Comparison of ENCODE assay signal across 17 cellular contexts in the genomic region with DNA sequence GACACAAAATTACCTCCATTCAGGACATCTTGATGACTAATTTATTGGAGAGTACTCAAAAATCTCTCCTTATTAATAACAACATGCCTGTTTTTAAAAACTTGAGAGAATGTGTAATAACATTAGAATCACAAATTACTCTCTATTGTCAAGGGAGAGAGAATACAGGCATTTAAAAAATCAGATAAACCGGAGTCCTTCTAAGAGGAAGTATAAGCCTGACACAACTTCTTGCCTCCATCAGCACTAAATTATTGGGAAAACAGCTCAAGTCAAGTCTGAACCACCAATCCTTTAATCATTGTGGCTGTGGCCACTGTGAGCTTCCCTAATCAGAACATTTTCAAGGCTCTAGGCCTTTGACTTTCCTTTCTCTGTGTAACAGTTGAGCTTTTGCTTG. TPM values are rescaled to one million over a fixed set of nuclear protein-coding genes. Genes with fewer than 3 reads are reported as not detected.
DNase-seq lines count a peak whose midpoint lies in the region; ATAC-seq and TF ChIP-seq lines count a peak whose summit lies in the region.
"Had no signal": no experiment of that assay in that cellular context is flagged by ENCODE, and none has a peak within 500 bp of the region (broad histone marks: within the 10 kb centered on the region; RNA-seq: fewer than 3 reads in every experiment).

No MANE protein-coding gene starts in this region.

- 55% methylated on average over 1 of the region's 1 CpG for WGBS in right cardiac atrium
- whole genome bisulfite sequencing in adrenal gland, 4 donors = 18 to 64% (median 28%) methylated on average over 1 of the region's 1 CpG
- 12 to 22% methylated on average over 1 of the region's 1 CpG for WGBS in gastroesophageal sphincter (ENCODE audit: low coverage in 1 of 2), 2 donors
- WGBS in testis, 2 donors = 50 to 73% methylated on average over 1 of the region's 1 CpG

- no peaks in the 10 kb centered on the region for H3K27me3 ChIP-seq in right cardiac atrium (ENCODE audit: control insufficient read depth, insufficient read depth)
- H3K27me3 ChIP-seq in adrenal gland = no peaks in the 10 kb centered on the region
- H3K27me3 ChIP-seq in gastroesophageal sphincter = no peaks in the 10 kb centered on the region
- no peaks in the 10 kb centered on the region for H3K27me3 ChIP-seq in testis
- H3K27me3 ChIP-seq: BLaER1 treated with 17β-estradiol and CSF1 and Interleukin-3, amounts not matched to agents 10 nM and 100 nM; Peyer's patch had no signal

- DNase-seq in Right ventricle myocardium superior (no peak), right cardiac atrium (no peak), adrenal gland (peak in 1 of 7 donors; percentile 23), testis (no peak), NCI-H146 treated with DMSO at 0.1 percent for 48 hours (lab: John Stamatoyannopoulos, UW; ENCODE audit: unreplicated experiment) (no peak), cerebellar nuclear complex (lab: John Stamatoyannopoulos, UW) (no peak), NCI-H524 (lab: John Stamatoyannopoulos, UW) (no peak)
- DNase-seq: HFFc6, NCI-H1436 treated with DMSO at 0.1 percent for 48 hours, NCI-H2227 treated with DMSO at 0.1 percent for 48 hours, NCI-H748 treated with DMSO at 0.1 percent for 48 hours, Peyer's patch, SIG-M5 had no signal

- intact Hi-C loops in Right ventricle myocardium superior (cut with DNase I) (no loop called here), right cardiac atrium (cut with DNase I) (no loop called here), adrenal gland (cut with DNase I) (loop anchor here in 1 of 2 donors (10.0 kb wide), 1 partner anchor 372 kb away; no protein-coding TSS in a partner anchor), testis (cut with DNase I; ENCODE audit: low total_unique reads) (loop anchor here (10.0 kb wide), 1 partner anchor 362 kb away; no protein-coding TSS in a partner anchor)

- H3K36me3 ChIP-seq in adrenal gland (replicated peaks in 1 of 2) = no peaks in the 10 kb centered on the region
- H3K36me3 ChIP-seq in gastroesophageal sphincter = no peaks in the 10 kb centered on the region
- H3K36me3 ChIP-seq in testis (ENCODE audit: low read depth, missing control alignments) = no peaks in the 10 kb centered on the region
- H3K36me3 ChIP-seq: BLaER1 treated with 17β-estradiol and CSF1 and Interleukin-3, amounts not matched to agents 10 nM and 100 nM; Peyer's patch had no signal

- TF ChIP-seq CTCF in adrenal gland (IDR thresholded peaks at IDR 0.05) (no peak), gastroesophageal sphincter (IDR thresholded peaks at IDR 0.05) (no peak), testis (IDR thresholded peaks at IDR 0.05) (no peak)

- no peaks in the 10 kb centered on the region for H3K4me1 ChIP-seq in right cardiac atrium (ENCODE audit: control insufficient read depth, insufficient read depth, low read length)
- H3K4me1 ChIP-seq in adrenal gland (replicated peaks in 1 of 2) = peaks cover 9 to 13% of the 10 kb centered on the region in 2 donors
- H3K4me1 ChIP-seq in gastroesophageal sphincter = peaks cover 5 to 23% (median 8%) of the 10 kb centered on the region in 3 donors
- H3K4me1 ChIP-seq in testis = peaks cover 5% of the 10 kb centered on the region
- H3K4me1 ChIP-seq: Peyer's patch had no signal

- TF ChIP-seq EP300 in gastroesophageal sphincter (IDR thresholded peaks at IDR 0.05) = no peak

- H3K27ac ChIP-seq in right cardiac atrium (ENCODE audit: low read length) (no peak overlapping the region), adrenal gland (peak overlapping the region in 3 of 5 donors; percentile 2 to 35 (median 28)), gastroesophageal sphincter (peak overlapping the region; percentile 28 to 76 (median 57)), testis (peak overlapping the region; percentile 0 to 9)
- H3K27ac ChIP-seq: BLaER1 treated with 17β-estradiol and CSF1 and Interleukin-3, amounts not matched to agents 10 nM and 100 nM; KMS-11; Peyer's patch had no signal

- TF ChIP-seq POLR2A in adrenal gland (IDR thresholded peaks at IDR 0.05) (no peak), gastroesophageal sphincter (IDR thresholded peaks at IDR 0.05) (no peak), testis (IDR thresholded peaks at IDR 0.05) (no peak)

- ATAC-seq in Right ventricle myocardium superior (ENCODE audit: poor library complexity) (peak; percentile 52), right cardiac atrium (no peak), gastroesophageal sphincter (peak; percentile 26)
- ATAC-seq: HepG2 had no signal

- no peak overlapping the region for H3K4me3 ChIP-seq in right cardiac atrium (ENCODE audit: low read length)
- H3K4me3 ChIP-seq in adrenal gland = no peak overlapping the region
- H3K4me3 ChIP-seq in gastroesophageal sphincter = no peak overlapping the region
- no peak overlapping the region for H3K4me3 ChIP-seq in testis
- H3K4me3 ChIP-seq: BLaER1 treated with 17β-estradiol and CSF1 and Interleukin-3, amounts not matched to agents 10 nM and 100 nM; Peyer's patch had no signal

- no peaks in the 10 kb centered on the region for H3K9me3 ChIP-seq in right cardiac atrium (ENCODE audit: control insufficient read depth, low read length)
- no peaks in the 10 kb centered on the region for H3K9me3 ChIP-seq in adrenal gland (replicated peaks in 1 of 3)
- H3K9me3 ChIP-seq in gastroesophageal sphincter = no peaks in the 10 kb centered on the region
- no peaks in the 10 kb centered on the region for H3K9me3 ChIP-seq in testis
- H3K9me3 ChIP-seq: BLaER1 treated with 17β-estradiol and CSF1 and Interleukin-3, amounts not matched to agents 10 nM and 100 nM; Peyer's patch had no signal

RNA-seq across cellular contexts. Expression of a gene that starts 38.0 kb away (rescaled TPM):
- total RNA-seq in Right ventricle myocardium superior (192 TPM), right cardiac atrium (100 to 1,000 TPM; 139 to 171 (median 144) TPM), adrenal gland (100 to 1,000 TPM in 6 of 8 donors, 10 to 100 TPM in 2; 93.6 to 479 (median 116) TPM), gastroesophageal sphincter (100 to 1,000 TPM in 3 of 4 donors, 10 to 100 TPM in 1; 99.6 to 308 (median 165) TPM), testis (100 to 1,000 TPM in 1 of 2 donors, 10 to 100 TPM in 1; 85.0 to 108 TPM)
- polyA plus RNA-seq in right cardiac atrium (82.4 TPM), adrenal gland (100 to 1,000 TPM in 1 of 3 donors, 10 to 100 TPM in 2; 47.1 to 407 (median 84.1) TPM), testis (ENCODE audit: insufficient read depth, low read depth, low replicate concordance) (204 TPM)

Comparison
In these comparisons a context has a peak if more than half of its experiments do, and no peak if none do; other contexts are left out.
1. ATAC-seq: peak in Right ventricle myocardium superior (single experiment) and gastroesophageal sphincter (single experiment); none in right cardiac atrium (0 of 2).